ENCODE assay signal across 8 cellular contexts in genomic region chr14:52790011-52790755, GRCh38. TPM values are rescaled to one million over a fixed set of nuclear protein-coding genes. Genes with fewer than 3 reads are reported as not detected.
DNase-seq lines count a peak whose midpoint lies in the region; ATAC-seq and TF ChIP-seq lines count a peak whose summit lies in the region.

No MANE protein-coding gene starts in this region.

- H3K4me3 Mint-ChIP-seq in activated T-helper 1 cell treated with anti-CD3 and anti-CD28 coated beads, Interleukin-12 subunit alpha, Interleukin-12 subunit beta, Interleukin-2, Interleukin-4 antibody, amounts not matched to agents 30 ng/mL and 10 ng/mL and 1 ng/mL, durations not matched to agents 14 hours and 24 hours and 36 hours, result peak overlapping the region; percentile 92
- peak overlapping the region; percentile 84 to 92 (median 90) for H3K4me3 Mint-ChIP-seq in immature natural killer cell

- H3K36me3 Mint-ChIP-seq in activated T-helper 1 cell treated with anti-CD3 and anti-CD28 coated beads, Interleukin-12 subunit alpha, Interleukin-12 subunit beta, Interleukin-2, Interleukin-4 antibody, amounts not matched to agents 30 ng/mL and 10 ng/mL and 1 ng/mL, durations not matched to agents 14 hours and 24 hours and 36 hours (ENCODE audit: low read depth), result peaks cover 4% of the 10 kb centered on the region
- no peaks in the 10 kb centered on the region for H3K36me3 Mint-ChIP-seq in immature natural killer cell

- WGBS in thymus, result 60% methylated on average over 18 of the region's 18 CpGs

- peaks cover 32% of the 10 kb centered on the region for H3K4me1 Mint-ChIP-seq in activated T-helper 1 cell treated with anti-CD3 and anti-CD28 coated beads, Interleukin-12 subunit alpha, Interleukin-12 subunit beta, Interleukin-2, Interleukin-4 antibody, amounts not matched to agents 30 ng/mL and 10 ng/mL and 1 ng/mL, durations not matched to agents 14 hours and 24 hours and 36 hours (ENCODE audit: low read depth)
- peaks cover 29 to 47% of the 10 kb centered on the region in 2 donors for H3K4me1 Mint-ChIP-seq in immature natural killer cell

- peaks cover 6% of the 10 kb centered on the region for H3K4me1 ChIP-seq in cardiac muscle cell (ENCODE audit: low read depth)
- peaks cover 3% of the 10 kb centered on the region for H3K4me1 ChIP-seq in thymus (ENCODE audit: control insufficient read depth, insufficient read depth, low read length)

- H3K27ac Mint-ChIP-seq in activated T-helper 1 cell treated with anti-CD3 and anti-CD28 coated beads, Interleukin-12 subunit alpha, Interleukin-12 subunit beta, Interleukin-2, Interleukin-4 antibody, amounts not matched to agents 30 ng/mL and 10 ng/mL and 1 ng/mL, durations not matched to agents 14 hours and 24 hours and 36 hours, result peak overlapping the region; percentile 75
- peak overlapping the region; percentile 79 to 92 (median 86) for H3K27ac Mint-ChIP-seq in immature natural killer cell

- no peak for TF ChIP-seq CTCF in cardiac muscle cell (IDR thresholded peaks at IDR 0.05; ENCODE audit: low read depth, low read length)

- H3K9me3 Mint-ChIP-seq in activated T-helper 1 cell treated with anti-CD3 and anti-CD28 coated beads, Interleukin-12 subunit alpha, Interleukin-12 subunit beta, Interleukin-2, Interleukin-4 antibody, amounts not matched to agents 30 ng/mL and 10 ng/mL and 1 ng/mL, durations not matched to agents 14 hours and 24 hours and 36 hours, result peaks cover 2% of the 10 kb centered on the region
- no peaks in the 10 kb centered on the region for H3K9me3 Mint-ChIP-seq in immature natural killer cell

- H3K9me3 ChIP-seq in cardiac muscle cell (ENCODE audit: low read depth), result no peaks in the 10 kb centered on the region
- no peaks in the 10 kb centered on the region for H3K9me3 ChIP-seq in thymus (ENCODE audit: control insufficient read depth)

- H3K4me3 ChIP-seq in cardiac muscle cell, result peak overlapping the region; percentile 48
- H3K4me3 ChIP-seq in thymus (ENCODE audit: low read length), result peak overlapping the region; percentile 70

- H3K27ac ChIP-seq in cardiac muscle cell (no peak overlapping the region), thymus (ENCODE audit: low read depth) (no peak overlapping the region)

- H3K27me3 Mint-ChIP-seq in activated T-helper 1 cell treated with anti-CD3 and anti-CD28 coated beads, Interleukin-12 subunit alpha, Interleukin-12 subunit beta, Interleukin-2, Interleukin-4 antibody, amounts not matched to agents 30 ng/mL and 10 ng/mL and 1 ng/mL, durations not matched to agents 14 hours and 24 hours and 36 hours (ENCODE audit: insufficient read depth), result no peaks in the 10 kb centered on the region
- H3K27me3 Mint-ChIP-seq in immature natural killer cell (ENCODE audit: low read depth in 3 of 3), result peaks cover 0 to 8% (median 3%) of the 10 kb centered on the region in 3 donors

- no peaks in the 10 kb centered on the region for H3K27me3 ChIP-seq in cardiac muscle cell
- no peaks in the 10 kb centered on the region for H3K27me3 ChIP-seq in thymus (ENCODE audit: control insufficient read depth, insufficient read depth)

- intact Hi-C loops in left cardiac atrium (cut with DNase I), result no loop called here
- intact Hi-C loops in activated T-helper 1 cell treated with anti-CD3 and anti-CD28 coated beads, Interleukin-12 subunit alpha, Interleukin-12 subunit beta, Interleukin-2, Interleukin-4 antibody, amounts not matched to agents 30 ng/mL and 10 ng/mL and 1 ng/mL, durations not matched to agents 14 hours and 24 hours and 36 hours (cut with micrococcal nuclease), result loop anchor here (5.0 kb wide), 1 partner anchor 362 kb away; the partner anchor contains the start of gene DDHD1

- ATAC-seq in left cardiac atrium (no peak), HG03439 (IDR thresholded peaks at IDR 0.05; ENCODE audit: unreplicated experiment) (no peak)

- DNase-seq in cardiac muscle cell (ENCODE audit: low read depth in 1 of 2, low spot score in 1 of 2), result peak in 1 of 2 donors; percentile 0
- DNase-seq in left cardiac atrium, result no peak
- DNase-seq in activated T-helper 1 cell treated with anti-CD3 and anti-CD28 coated beads, Interleukin-12 subunit alpha, Interleukin-12 subunit beta, Interleukin-2, Interleukin-4 antibody, amounts not matched to agents 30 ng/mL and 10 ng/mL and 1 ng/mL, durations not matched to agents 14 hours and 24 hours and 36 hours (ENCODE audit: low spot score), result no peak
- DNase-seq in immature natural killer cell, result no peak
- DNase-seq in NCI-H1436 treated with DMSO at 0.1 percent for 48 hours (lab: John Stamatoyannopoulos, UW), result no peak
- no peak for DNase-seq in occipital lobe (lab: John Stamatoyannopoulos, UW)

- H3K36me3 ChIP-seq in cardiac muscle cell (no peaks in the 10 kb centered on the region), thymus (ENCODE audit: control insufficient read depth, insufficient read depth) (no peaks in the 10 kb centered on the region)

RNA-seq across cellular contexts. Expression of gene GNPNAT1, which starts 1.2 kb away (rescaled TPM):
- total RNA-seq in cardiac muscle cell (9.6 and 10.8 TPM in 2 replicates), left cardiac atrium (10 to 100 TPM in 1 of 2 donors, 1 to 10 TPM in 1; 9.3 to 16.6 TPM), occipital lobe (30.4 TPM)
- polyA plus RNA-seq in cardiac muscle cell (13.0 and 14.2 TPM in 2 replicates), immature natural killer cell (10 to 100 TPM in 1 of 3 donors, 1 to 10 TPM in 2; 2.4 to 11.2 (median 6.5) TPM), thymus (7.6 TPM)
- 26.0 and 26.4 TPM in 2 replicates for total RNA-seq in activated T-helper 1 cell treated with anti-CD3 and anti-CD28 coated beads, Interleukin-12 subunit alpha, Interleukin-12 subunit beta, Interleukin-2, Interleukin-4 antibody, amounts not matched to agents 30 ng/mL and 10 ng/mL and 1 ng/mL, durations not matched to agents 14 hours and 24 hours and 36 hours
